Comparison of ENCODE assay signal across 15 cellular contexts in genomic region chr9:110031511-110032173, GRCh38.
A peak's percentile ranks its signal among the peaks of the same experiment; 100 is the strongest.
DNase-seq lines count a peak whose midpoint lies in the region; ATAC-seq, FAIRE-seq and TF ChIP-seq lines count a peak whose summit lies in the region.
"Had no signal": no experiment of that assay in that cellular context is flagged by ENCODE, and none has a peak within 500 bp of the region (broad histone marks: within the 10 kb centered on the region; RNA-seq: fewer than 3 reads in every experiment).

No MANE protein-coding gene starts in this region.

- no peaks in the 10 kb centered on the region for H3K36me3 Mint-ChIP-seq in T-helper 17 cell (ENCODE audit: low read depth)
- H3K36me3 Mint-ChIP-seq: CD8-positive, alpha-beta T cell had no signal

- 71 to 75% methylated on average over 3 of the region's 3 CpGs for WGBS in pancreas, 2 donors

- H3K36me3 ChIP-seq in pancreas (no peaks in the 10 kb centered on the region), SJCRH30 (no peaks in the 10 kb centered on the region)
- H3K36me3 ChIP-seq: right lobe of liver had no signal

- ATAC-seq in T-helper 17 cell: no peak
- ATAC-seq in sciatic nerve: no peak
- ATAC-seq in pancreas: no peak
- ATAC-seq: CD8-positive, alpha-beta T cell; esophagus mucosa; right lobe of liver had no signal

- H3K27ac Mint-ChIP-seq in T-helper 17 cell: peak overlapping the region; percentile 72
- H3K27ac Mint-ChIP-seq: activated T-helper 2 cell treated with anti-CD3 and anti-CD28 coated beads, Interferon-gamma antibody, Interleukin-2, Interleukin-4, amounts not matched to agents 10 μg/mL and 5 μg/mL and 100 μg/mL, durations not matched to agents 14 hours and 24 hours and 36 hours; CD8-positive, alpha-beta T cell had no signal

- peak; percentile 98 for FAIRE-seq in H54 (lab: Jason Lieb, UNC)
- FAIRE-seq in pancreas (lab: Jason Lieb, UNC): no peak
- FAIRE-seq: kidney had no signal

- peaks cover 18% of the 10 kb centered on the region for H3K4me1 Mint-ChIP-seq in T-helper 17 cell

- no peak for TF ChIP-seq CTCF in pancreas (IDR thresholded peaks at IDR 0.05)

- DNase-seq in H54 (ENCODE audit: insufficient read length, low spot score): peak; percentile 41
- DNase-seq in T-helper 17 cell: no peak
- DNase-seq in fibroblast of peridontal ligament (ENCODE audit: extremely low read depth): peak; percentile 86
- peak; percentile 61 for DNase-seq in skeletal muscle cell (ENCODE audit: low read depth)
- DNase-seq in sciatic nerve (ENCODE audit: low spot score): no peak
- no peak for DNase-seq in pancreas
- no peak for DNase-seq in globus pallidus (ENCODE audit: low spot score)
- no peak for DNase-seq in SJCRH30
- DNase-seq: CD8-positive, alpha-beta T cell; kidney; NCI-H2171; right lobe of liver; T-helper 1 cell had no signal

- H3K4me3 Mint-ChIP-seq in T-helper 17 cell: no peak overlapping the region
- H3K4me3 Mint-ChIP-seq: CD8-positive, alpha-beta T cell had no signal

- H3K4me3 ChIP-seq in skeletal muscle cell (ENCODE audit: low read depth, low read length): no peak overlapping the region
- no peak overlapping the region for H3K4me3 ChIP-seq in pancreas
- no peak overlapping the region for H3K4me3 ChIP-seq in SJCRH30
- H3K4me3 ChIP-seq: right lobe of liver had no signal

- no peaks in the 10 kb centered on the region for H3K9me3 ChIP-seq in T-helper 17 cell (ENCODE audit: control insufficient read depth, low read length, poor library complexity, severe bottlenecking)
- H3K9me3 ChIP-seq in pancreas: no peaks in the 10 kb centered on the region
- no peaks in the 10 kb centered on the region for H3K9me3 ChIP-seq in SJCRH30 (replicated peaks)
- H3K9me3 ChIP-seq: right lobe of liver had no signal

- H3K27me3 ChIP-seq in pancreas (no peaks in the 10 kb centered on the region), SJCRH30 (no peaks in the 10 kb centered on the region)
- H3K27me3 ChIP-seq: right lobe of liver had no signal

- H3K27me3 Mint-ChIP-seq in T-helper 17 cell: no peaks in the 10 kb centered on the region

- intact Hi-C loops in sciatic nerve (cut with DNase I): no loop called here
- intact Hi-C loops in pancreas (cut with DNase I): no loop called here

- H3K4me1 ChIP-seq in pancreas: no peaks in the 10 kb centered on the region
- peaks cover 49% of the 10 kb centered on the region for H3K4me1 ChIP-seq in SJCRH30

- H3K27ac ChIP-seq in pancreas (no peak overlapping the region), SJCRH30 (no peak overlapping the region)

- no peak for TF ChIP-seq POLR2A in H54 (IDR thresholded peaks at IDR 0.05; ENCODE audit: low read depth, low read length)

Comparison
In these comparisons a context has a peak if more than half of its experiments do, and no peak if none do; other contexts are left out.
1. DNase-seq: peak in H54 (single experiment), fibroblast of peridontal ligament (single experiment) and skeletal muscle cell (single experiment); none in T-helper 17 cell (0 of 3), sciatic nerve (single experiment), pancreas (0 of 6), globus pallidus (single experiment) and SJCRH30 (0 of 2).